12 cellular contexts compared by ENCODE assay signal in genomic region chr11:30583505-30584280, GRCh38. TPM values are rescaled to one million over a fixed set of nuclear protein-coding genes. Genes with fewer than 3 reads are reported as not detected.
A peak's percentile ranks its signal among the peaks of the same experiment; 100 is the strongest.
DNase-seq lines count a peak whose midpoint lies in the region; ATAC-seq and TF ChIP-seq lines count a peak whose summit lies in the region.
"Had no signal": no experiment of that assay in that cellular context is flagged by ENCODE, and none has a peak within 500 bp of the region (broad histone marks: within the 10 kb centered on the region; RNA-seq: fewer than 3 reads in every experiment).

No MANE protein-coding gene starts in this region.

- WGBS in esophagus squamous epithelium, 2 donors = 36 to 71% methylated on average over 18 to 20 of the region's 29 CpGs
- 18 to 34% methylated on average over 24 to 29 of the region's 29 CpGs for WGBS in tibial nerve, 2 donors

- H3K9ac ChIP-seq in HUES6 (ENCODE audit: low read length) = no peak overlapping the region

- H3K36me3 Mint-ChIP-seq in HFFc6 (ENCODE audit: low read depth) = no peaks in the 10 kb centered on the region
- H3K36me3 Mint-ChIP-seq: activated naive CD4-positive, alpha-beta T cell treated with anti-CD3 and anti-CD28 coated beads, Interleukin-2, amount 50 U/mL, for 24 hours had no signal

- H3K4me3 Mint-ChIP-seq in HFFc6 = no peak overlapping the region
- H3K4me3 Mint-ChIP-seq: activated naive CD4-positive, alpha-beta T cell treated with anti-CD3 and anti-CD28 coated beads, Interleukin-2, amount 50 U/mL, for 24 hours; T-helper 2 cell treated with Interferon-gamma antibody and Interleukin-4, amounts not matched to agents 5 μg/mL and 100 μg/mL, for 36 hours had no signal

- no peak for TF ChIP-seq CTCF in esophagus squamous epithelium (IDR thresholded peaks at IDR 0.05)
- no peak for TF ChIP-seq CTCF in tibial nerve (IDR thresholded peaks at IDR 0.05)
- TF ChIP-seq CTCF in HFFc6 (IDR thresholded peaks at IDR 0.05) = no peak

- H3K4me1 Mint-ChIP-seq in HFFc6 (ENCODE audit: low read depth) = no peaks in the 10 kb centered on the region
- H3K4me1 Mint-ChIP-seq: activated naive CD4-positive, alpha-beta T cell treated with anti-CD3 and anti-CD28 coated beads, Interleukin-2, amount 50 U/mL, for 24 hours had no signal

- H3K27ac Mint-ChIP-seq in HFFc6 = no peak overlapping the region
- H3K27ac Mint-ChIP-seq: activated naive CD4-positive, alpha-beta T cell treated with anti-CD3 and anti-CD28 coated beads, Interleukin-2, amount 50 U/mL, for 24 hours; T-helper 2 cell treated with Interferon-gamma antibody and Interleukin-4, amounts not matched to agents 5 μg/mL and 100 μg/mL, for 36 hours had no signal

- peaks cover 7% of the 10 kb centered on the region; the same call in 1 of the 2 replicates for H3K27me3 Mint-ChIP-seq in HFFc6 (ENCODE audit: insufficient read depth)

- H3K36me3 ChIP-seq in HUES6 (ENCODE audit: control insufficient read depth, insufficient read depth, low read length) (peaks cover 5% of the 10 kb centered on the region; the same call in 1 of the 2 replicates), esophagus squamous epithelium (no peaks in the 10 kb centered on the region), muscle layer of duodenum (ENCODE audit: control insufficient read depth in 1 of 2, insufficient read depth in 2 of 2, low read length in 2 of 2) (no peaks in the 10 kb centered on the region), tibial nerve (no peaks in the 10 kb centered on the region)

- intact Hi-C loops in esophagus squamous epithelium (cut with DNase I) = no loop called here

- TF ChIP-seq POLR2A in esophagus squamous epithelium (IDR thresholded peaks at IDR 0.05) (no peak), tibial nerve (IDR thresholded peaks at IDR 0.05) (no peak)

- DNase-seq in esophagus squamous epithelium (lab: John Stamatoyannopoulos, UW) (no peak), tibial nerve (ENCODE audit: low spot score in 2 of 2) (no peak), NCI-H1417 (lab: John Stamatoyannopoulos, UW) (no peak), HFFc6 (no peak)
- DNase-seq: GF-D8 had no signal

- H3K4me1 ChIP-seq in HUES6 (ENCODE audit: control insufficient read depth, insufficient read depth, low read length) = peaks cover 7% of the 10 kb centered on the region
- H3K4me1 ChIP-seq in esophagus squamous epithelium = peaks cover 0 to 44% (median 17%) of the 10 kb centered on the region in 3 donors
- H3K4me1 ChIP-seq in muscle layer of duodenum (ENCODE audit: control insufficient read depth in 1 of 2, insufficient read depth in 2 of 2, low read length in 2 of 2) = peaks cover 0 to 8% of the 10 kb centered on the region in 2 donors
- peaks cover 0 to 34% (median 4%) of the 10 kb centered on the region in 4 donors for H3K4me1 ChIP-seq in tibial nerve

- no peak overlapping the region for H3K27ac ChIP-seq in HUES6 (ENCODE audit: low read depth, low read length)
- no peak overlapping the region for H3K27ac ChIP-seq in esophagus squamous epithelium
- no peak overlapping the region for H3K27ac ChIP-seq in muscle layer of duodenum (ENCODE audit: low read length)
- no peak overlapping the region for H3K27ac ChIP-seq in tibial nerve

- H3K4me3 ChIP-seq in HUES6 (ENCODE audit: low read depth, low read length) (peak overlapping the region; percentile 78), esophagus squamous epithelium (peak overlapping the region; percentile 55 to 78 (median 70)), muscle layer of duodenum (ENCODE audit: low read depth in 1 of 2, low read length in 2 of 2) (peak overlapping the region; percentile 54 to 80), tibial nerve (peak overlapping the region in 3 of 4 donors; percentile 64 to 76 (median 74))

- no peak for ATAC-seq in GM18520 (IDR thresholded peaks at IDR 0.05; ENCODE audit: unreplicated experiment)
- no peak for ATAC-seq in GM21447 (IDR thresholded peaks at IDR 0.05; ENCODE audit: unreplicated experiment)

- H3K27me3 ChIP-seq in HUES6 (ENCODE audit: control insufficient read depth, insufficient read depth, low read length) (peaks cover 52% of the 10 kb centered on the region), esophagus squamous epithelium (peaks cover 0 to 46% (median 0%) of the 10 kb centered on the region in 4 donors), muscle layer of duodenum (ENCODE audit: low read depth, low read length) (no peaks in the 10 kb centered on the region), tibial nerve (peaks cover 0 to 37% of the 10 kb centered on the region in 2 donors)

- H3K9me3 Mint-ChIP-seq in HFFc6 = peaks cover 8% of the 10 kb centered on the region
- H3K9me3 Mint-ChIP-seq: activated naive CD4-positive, alpha-beta T cell treated with anti-CD3 and anti-CD28 coated beads, Interleukin-2, amount 50 U/mL, for 24 hours; T-helper 2 cell treated with Interferon-gamma antibody and Interleukin-4, amounts not matched to agents 5 μg/mL and 100 μg/mL, for 36 hours had no signal

- TF ChIP-seq EP300 in tibial nerve (IDR thresholded peaks at IDR 0.05) = no peak

- H3K9me3 ChIP-seq in HUES6 (ENCODE audit: control insufficient read depth, insufficient read depth, low read depth, low read length) (no peaks in the 10 kb centered on the region), esophagus squamous epithelium (no peaks in the 10 kb centered on the region), muscle layer of duodenum (ENCODE audit: control insufficient read depth in 1 of 2, low read length in 2 of 2) (no peaks in the 10 kb centered on the region), tibial nerve (no peaks in the 10 kb centered on the region)

RNA-seq across cellular contexts. Expression of gene MPPED2, which starts 2.5 kb away (rescaled TPM):
- total RNA-seq in esophagus squamous epithelium (1 to 10 TPM in 2 of 4 donors, under 1 TPM in 2; 0.49 to 3.2 (median 1.8) TPM), tibial nerve (10 to 100 TPM in 1 of 4 donors, 1 to 10 TPM in 3; 2.2 to 11.5 (median 4.7) TPM)
- not detected for total RNA-seq in HFFc6 (2021; fragmentation: NEBNext Ultra II Directional; extraction: Animal tissue kit (Norgen Biotek cat#: 25700))
- total RNA-seq: pulmonary artery endothelial cell had no signal
